1 cellular context compared by ENCODE assay signal in genomic region chr6:110492584-110492983, GRCh38.
A peak's percentile ranks its signal among the peaks of the same experiment; 100 is the strongest.
TF ChIP-seq lines count a peak whose summit lies in the region.

No MANE protein-coding gene starts in this region.

TF ChIP-seq in HEK293, 187 proteins besides CTCF, POLR2A, EP300 and RAD21 (continued from another document and continues in another):
- no peak for TF ChIP-seq ZNF148 (tag by site-specific recombination; IDR thresholded peaks at IDR 0.05; ENCODE audit: borderline replicate concordance)
- TF ChIP-seq GLI4 (tag by site-specific recombination; IDR thresholded peaks at IDR 0.05): no peak
- no peak for TF ChIP-seq ZSCAN18 (tag by site-specific recombination; IDR thresholded peaks at IDR 0.05)
- TF ChIP-seq KLF17 (tag by site-specific recombination; IDR thresholded peaks at IDR 0.05): peak; percentile 67; the same call in 1 of the 2 replicates
- TF ChIP-seq ZNF473 (tag by site-specific recombination; IDR thresholded peaks at IDR 0.05): no peak
- TF ChIP-seq ZFP37 (tag by site-specific recombination; IDR thresholded peaks at IDR 0.05): 0 out of 2 replicates have a peak, but pooled peaks have one; percentile 45
- no peak for TF ChIP-seq ZNF280C (tag by site-specific recombination; IDR thresholded peaks at IDR 0.05)
- no peak for TF ChIP-seq ZNF133 (tag by site-specific recombination; IDR thresholded peaks at IDR 0.05)
- TF ChIP-seq ZNF791 (tag by site-specific recombination; IDR thresholded peaks at IDR 0.05): no peak
- no peak for TF ChIP-seq ZSCAN30 (tag by site-specific recombination; IDR thresholded peaks at IDR 0.05)
- TF ChIP-seq ZNF768 (tag by site-specific recombination; IDR thresholded peaks at IDR 0.05): no peak
- no peak for TF ChIP-seq ZNF555 (tag by site-specific recombination; conservative IDR thresholded peaks at IDR 0.05)
- 0 out of 2 replicates have a peak, but pooled peaks have one; percentile 20 for TF ChIP-seq ZBTB20 (tag by site-specific recombination; IDR thresholded peaks at IDR 0.05)
- TF ChIP-seq ZNF600 (tag by site-specific recombination; IDR thresholded peaks at IDR 0.05): peak; percentile 64
- TF ChIP-seq BCL11B (tag by site-specific recombination; IDR thresholded peaks at IDR 0.05; ENCODE audit: low read depth): no peak
- TF ChIP-seq ZNF629 (tag by site-specific recombination; IDR thresholded peaks at IDR 0.05): peak; percentile 82
- TF ChIP-seq HOXA7 (CRISPR knock-in tag; IDR thresholded peaks at IDR 0.05; ENCODE audit: borderline replicate concordance): no peak
- no peak for TF ChIP-seq ZIC2 (tag by site-specific recombination; IDR thresholded peaks at IDR 0.05)
- no peak for TF ChIP-seq BCL11A (tag by site-specific recombination; IDR thresholded peaks at IDR 0.05; ENCODE audit: low read depth)
- TF ChIP-seq ZNF580 (tag by site-specific recombination; IDR thresholded peaks at IDR 0.05): no peak
- TF ChIP-seq ZNF324 (tag by site-specific recombination; IDR thresholded peaks at IDR 0.05): 0 out of 2 replicates have a peak, but pooled peaks have one; percentile 28
- no peak for TF ChIP-seq ZNF266 (tag by site-specific recombination; IDR thresholded peaks at IDR 0.05; ENCODE audit: low read depth)
- TF ChIP-seq ZNF184 (tag by site-specific recombination; IDR thresholded peaks at IDR 0.05): no peak
- TF ChIP-seq ZNF837 (tag by site-specific recombination; IDR thresholded peaks at IDR 0.05): no peak
- TF ChIP-seq KLF16 (tag by site-specific recombination; IDR thresholded peaks at IDR 0.05): no peak
- TF ChIP-seq EGR2 (tag by site-specific recombination; IDR thresholded peaks at IDR 0.05; ENCODE audit: low read depth): peak; percentile 81
- no peak for TF ChIP-seq ZNF416 (tag by site-specific recombination; IDR thresholded peaks at IDR 0.05)
- TF ChIP-seq ZNF175 (tag by site-specific recombination; IDR thresholded peaks at IDR 0.05): no peak
- TF ChIP-seq ZNF747 (tag by site-specific recombination; IDR thresholded peaks at IDR 0.05): no peak
- TF ChIP-seq ZNF585B (tag by site-specific recombination; IDR thresholded peaks at IDR 0.05): no peak
- TF ChIP-seq ZEB2 (tag by site-specific recombination; IDR thresholded peaks at IDR 0.05): peak; percentile 61
- TF ChIP-seq ZBTB7A (tag by site-specific recombination; IDR thresholded peaks at IDR 0.05; ENCODE audit: low read depth): no peak
- TF ChIP-seq ZNF571 (tag by site-specific recombination; IDR thresholded peaks at IDR 0.05): no peak
- peak; percentile 82 for TF ChIP-seq INSM2 (tag by site-specific recombination; IDR thresholded peaks at IDR 0.05)
- no peak for TF ChIP-seq ZNF596 (tag by site-specific recombination; IDR thresholded peaks at IDR 0.05)
- no peak for TF ChIP-seq PRDM4 (tag by site-specific recombination; IDR thresholded peaks at IDR 0.05)
- no peak for TF ChIP-seq ZNF37A (tag by site-specific recombination; IDR thresholded peaks at IDR 0.05)
- TF ChIP-seq ZNF48 (tag by site-specific recombination; IDR thresholded peaks at IDR 0.05): no peak
- no peak for TF ChIP-seq ZNF433 (tag by site-specific recombination; IDR thresholded peaks at IDR 0.05; ENCODE audit: low read depth)
- TF ChIP-seq ZNF114 (tag by site-specific recombination; IDR thresholded peaks at IDR 0.05): no peak
- no peak for TF ChIP-seq ZNF549 (tag by site-specific recombination; IDR thresholded peaks at IDR 0.05)
- peak; percentile 85 for TF ChIP-seq ZFHX2 (tag by site-specific recombination; conservative IDR thresholded peaks at IDR 0.05)
- TF ChIP-seq ZNF639 (tag by site-specific recombination; IDR thresholded peaks at IDR 0.05): 0 out of 2 replicates have a peak, but pooled peaks have one; percentile 26
- TF ChIP-seq ZNF654 (tag by site-specific recombination; IDR thresholded peaks at IDR 0.05; ENCODE audit: low read depth): no peak
- no peak for TF ChIP-seq ZSCAN4 (tag by site-specific recombination; IDR thresholded peaks at IDR 0.05)
- TF ChIP-seq ZNF157 (tag by site-specific recombination; IDR thresholded peaks at IDR 0.05): no peak
- TF ChIP-seq ZNF2 (tag by site-specific recombination; IDR thresholded peaks at IDR 0.05): no peak
